In the genomic region with DNA sequence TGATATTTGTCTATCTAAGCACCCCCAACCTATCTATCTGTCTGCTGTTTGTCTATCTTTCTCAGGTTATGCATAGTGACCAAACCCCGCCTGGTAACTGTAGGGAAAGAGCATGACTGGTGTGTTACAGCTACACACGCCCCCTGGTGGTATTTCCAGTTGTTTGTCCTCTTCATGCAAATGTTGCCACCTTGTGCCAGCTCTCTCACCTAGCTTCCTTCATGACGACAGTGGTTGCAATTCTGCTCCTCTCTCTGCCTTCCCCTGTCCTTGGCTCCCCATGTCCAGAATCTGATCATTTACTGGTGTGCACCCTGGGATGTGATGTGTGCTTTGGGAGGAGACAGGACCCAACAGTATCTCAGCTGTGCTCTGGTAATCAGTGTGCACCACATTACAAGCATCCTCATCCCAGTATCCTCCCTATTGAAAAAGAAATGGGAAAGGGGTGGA, we compare ENCODE assay signal across 8 cellular contexts. TPM values are rescaled to one million over a fixed set of nuclear protein-coding genes. Genes with fewer than 3 reads are reported as not detected.
DNase-seq lines count a peak whose midpoint lies in the region; ATAC-seq, FAIRE-seq and TF ChIP-seq lines count a peak whose summit lies in the region.

No MANE protein-coding gene starts in this region.

- no peak overlapping the region for H3K9ac ChIP-seq in H1 (replicated peaks in 1 of 4; ENCODE audit: extremely low read depth in 1 of 4, low read depth in 3 of 4, low read length in 3 of 4)

- FAIRE-seq in H1 (lab: Jason Lieb, UNC): peak; percentile 81

- H3K27ac ChIP-seq in H1 (ENCODE audit: low read depth, low read length): no peak overlapping the region

- H3K23ac ChIP-seq in H1 (ENCODE audit: insufficient read length): no peak overlapping the region

- H3K4me1 ChIP-seq in BE2C (peaks cover 7% of the 10 kb centered on the region), H1 (replicated peaks in 1 of 4; ENCODE audit: control insufficient read depth in 3 of 4, insufficient read depth in 4 of 4, low read length in 3 of 4) (peaks cover 0 to 3% (median 0%) of the 10 kb centered on the region in 4 experiments; a peak in 4 of 7 replicates)

- no peak overlapping the region for H2BK12ac ChIP-seq in H1 (ENCODE audit: low read depth, low read length)

- no peak overlapping the region for H2AFZ ChIP-seq in H1 (ENCODE audit: low read length)

- no peak overlapping the region for H3K4me3 Mint-ChIP-seq in nephron

- CTCF ChIA-PET in H1 (lab: Charles Lee; ENCODE audit: partially characterized antibody): interaction anchor here (0.6 to 42.0 kb wide), 31 partner anchors 3 to 1941 kb away, joined by 3 to 1070 read pairs (median 4); a partner anchor contains a TSS

- no peak overlapping the region for H4K91ac ChIP-seq in H1 (replicated peaks; ENCODE audit: insufficient read length, low read length)

- no peak overlapping the region for H3K18ac ChIP-seq in H1 (ENCODE audit: extremely low read depth, low read length)

- no peaks in the 10 kb centered on the region for H3K79me1 ChIP-seq in H1 (ENCODE audit: low read depth, low read length)

- H3K56ac ChIP-seq in H1 (replicated peaks; ENCODE audit: insufficient read length, low read depth, low read length): no peak overlapping the region

- no peak overlapping the region for H2BK5ac ChIP-seq in H1 (ENCODE audit: low read depth, low read length)

- H3K23me2 ChIP-seq in H1 (ENCODE audit: low read depth, low read length): no peaks in the 10 kb centered on the region

- TF ChIP-seq RAD21 in H1 (IDR thresholded peaks at IDR 0.05 in 1 of 2, conservative IDR thresholded peaks at IDR 0.05 in 1 of 2; ENCODE audit: low read depth in 2 of 2, low read length in 2 of 2): peak; percentile 73 to 84

- POLR2A ChIA-PET in H1 (lab: Charles Lee; ENCODE audit: partially characterized antibody): interaction anchor here (0.7 to 2.2 kb wide), 7 partner anchors 9 to 34 kb away, joined by 3 to 8 read pairs (median 3); a partner anchor contains a TSS

- no peaks in the 10 kb centered on the region for H3K9me3 Mint-ChIP-seq in nephron

- H2BK15ac ChIP-seq in H1 (ENCODE audit: low read length): no peak overlapping the region

- H3K79me2 ChIP-seq in H1 (ENCODE audit: control insufficient read depth in 1 of 2, insufficient read depth in 2 of 2, low read length in 2 of 2): no peaks in the 10 kb centered on the region

- TF ChIP-seq CTCF in BE2C (IDR thresholded peaks at IDR 0.05; ENCODE audit: low read depth, low read length) (peak; percentile 84), H1 (IDR thresholded peaks at IDR 0.05; ENCODE audit: control extremely low read depth in 1 of 3, insufficient read depth in 1 of 3, low read depth in 1 of 3, low read length in 3 of 3) (peak; percentile 71 to 98 (median 98)), nephron (IDR thresholded peaks at IDR 0.05; ENCODE audit: unreplicated experiment in 3 of 3) (peak; percentile 30 to 37 (median 30))

- H3K36me3 ChIP-seq in BE2C (no peaks in the 10 kb centered on the region), H1 (ENCODE audit: control insufficient read depth in 2 of 4, insufficient read depth in 4 of 4, low read length in 3 of 4) (no peaks in the 10 kb centered on the region)

- no peak overlapping the region for H3K4me3 ChIP-seq in BE2C (ENCODE audit: low read depth, low read length)
- no peak overlapping the region for H3K4me3 ChIP-seq in H1 (ENCODE audit: extremely low read depth in 1 of 4, insufficient read depth in 2 of 4, low read depth in 3 of 4, low read length in 4 of 4)

- no peak overlapping the region for H4K5ac ChIP-seq in H1 (ENCODE audit: insufficient read length, low read depth, low read length)

- H3K4me2 ChIP-seq in H1 (ENCODE audit: insufficient read depth in 1 of 2, low read depth in 2 of 2, low read length in 2 of 2): no peak overlapping the region

- H2BK120ac ChIP-seq in H1 (replicated peaks; ENCODE audit: low read depth, low read length): no peak overlapping the region

- peaks cover 47% of the 10 kb centered on the region for H3K4me1 Mint-ChIP-seq in nephron

- no peak overlapping the region for H2BK20ac ChIP-seq in H1 (ENCODE audit: low read length)

- peaks cover 8% of the 10 kb centered on the region for H3K27me3 Mint-ChIP-seq in nephron (ENCODE audit: low read depth)

- H3K9me3 ChIP-seq in BE2C (no peaks in the 10 kb centered on the region), H1 (ENCODE audit: insufficient read depth in 2 of 2, low read depth in 1 of 2, low read length in 1 of 2) (no peaks in the 10 kb centered on the region)

- H2AK5ac ChIP-seq in H1 (ENCODE audit: low read depth, low read length): no peak overlapping the region

- 23% methylated on average over 3 of the region's 3 CpGs; no CpG with 5 or more reads in 1 of the 2 experiments for WGBS in H1 (ENCODE audit: extremely low coverage in 1 of 2, insufficient coverage in 1 of 2, insufficient read length in 1 of 2, insufficient replicate concordance in 2 of 2, low coverage in 1 of 2, low lambda C conversion rate in 2 of 2, missing lambda C conversion rate in 1 of 2), 2 experiments

- H4K8ac ChIP-seq in H1 (ENCODE audit: extremely low read depth, insufficient read depth, low read length): no peak overlapping the region

- peak in 1 of 2 experiments; percentile 45; a peak in 1 of 3 replicates for TF ChIP-seq EP300 in H1 (IDR thresholded peaks at IDR 0.05; ENCODE audit: borderline replicate concordance in 1 of 2, low read depth in 2 of 2, low read length in 2 of 2)

- H3K36me3 Mint-ChIP-seq in nephron (ENCODE audit: low read depth): no peaks in the 10 kb centered on the region

- no peak overlapping the region for H3K14ac ChIP-seq in H1 (ENCODE audit: insufficient read length)

- ATAC-seq in GM21717 (IDR thresholded peaks at IDR 0.05; ENCODE audit: unreplicated experiment): peak; percentile 48

- H3K27ac Mint-ChIP-seq in nephron: no peak overlapping the region

- DNase-seq in BE2C: peak; percentile 84
- DNase-seq in NCI-H226: peak; percentile 58
- DNase-seq in activated CD4-positive, alpha-beta T cell treated with anti-CD3 and anti-CD28 coated beads for 1 hour: peak; percentile 28
- peak in 1 of 2 experiments; percentile 70 for DNase-seq in H1 (ENCODE audit: low read depth in 1 of 2, low spot score in 2 of 2)
- peak; percentile 60 for DNase-seq in ureter (ENCODE audit: low spot score)
- DNase-seq in OCI-M2 (lab: John Stamatoyannopoulos, UW; ENCODE audit: unreplicated experiment): no peak

- no peak for TF ChIP-seq POLR2A in H1 (IDR thresholded peaks at IDR 0.05; ENCODE audit: control extremely low read depth in 1 of 2, low read depth in 2 of 2, low read length in 2 of 2)

- no peaks in the 10 kb centered on the region for H4K20me1 ChIP-seq in H1 (replicated peaks in 1 of 2; ENCODE audit: control insufficient read depth in 1 of 2, insufficient read depth in 2 of 2, low read length in 2 of 2)

- H3K27me3 ChIP-seq in BE2C: no peaks in the 10 kb centered on the region
- H3K27me3 ChIP-seq in H1 (replicated peaks in 1 of 4; ENCODE audit: control insufficient read depth in 3 of 4, extremely low read depth in 1 of 4, insufficient read depth in 3 of 4, low read length in 3 of 4): no peaks in the 10 kb centered on the region; a peak in 1 of 7 replicates

- no peak overlapping the region for H3K4ac ChIP-seq in H1 (replicated peaks; ENCODE audit: insufficient read length, low read depth, low read length)

TF ChIP-seq in H1, 55 proteins besides CTCF, POLR2A, EP300 and RAD21 (continues in another document):
- no peak for TF ChIP-seq SIRT6 (IDR thresholded peaks at IDR 0.05; ENCODE audit: low read length)
- TF ChIP-seq, protein P1, sequence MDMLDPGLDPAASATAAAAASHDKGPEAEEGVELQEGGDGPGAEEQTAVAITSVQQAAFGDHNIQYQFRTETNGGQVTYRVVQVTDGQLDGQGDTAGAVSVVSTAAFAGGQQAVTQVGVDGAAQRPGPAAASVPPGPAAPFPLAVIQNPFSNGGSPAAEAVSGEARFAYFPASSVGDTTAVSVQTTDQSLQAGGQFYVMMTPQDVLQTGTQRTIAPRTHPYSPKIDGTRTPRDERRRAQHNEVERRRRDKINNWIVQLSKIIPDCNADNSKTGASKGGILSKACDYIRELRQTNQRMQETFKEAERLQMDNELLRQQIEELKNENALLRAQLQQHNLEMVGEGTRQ (IDR thresholded peaks at IDR 0.05; ENCODE audit: low read length): no peak
- TF ChIP-seq BCL11A (IDR thresholded peaks at IDR 0.05; ENCODE audit: low read depth in 2 of 2, low read length in 2 of 2): no peak
- TF ChIP-seq, protein P2, sequence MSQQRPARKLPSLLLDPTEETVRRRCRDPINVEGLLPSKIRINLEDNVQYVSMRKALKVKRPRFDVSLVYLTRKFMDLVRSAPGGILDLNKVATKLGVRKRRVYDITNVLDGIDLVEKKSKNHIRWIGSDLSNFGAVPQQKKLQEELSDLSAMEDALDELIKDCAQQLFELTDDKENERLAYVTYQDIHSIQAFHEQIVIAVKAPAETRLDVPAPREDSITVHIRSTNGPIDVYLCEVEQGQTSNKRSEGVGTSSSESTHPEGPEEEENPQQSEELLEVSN (IDR thresholded peaks at IDR 0.05): 0 out of 2 replicates have a peak, but pooled peaks have one; percentile 10
- no peak for TF ChIP-seq RBBP5 (IDR thresholded peaks at IDR 0.05; ENCODE audit: borderline replicate concordance, low read depth, low read length)
- no peak for TF ChIP-seq SRF (IDR thresholded peaks at IDR 0.05; ENCODE audit: low read depth, low read length)

RNA-seq across cellular contexts. Expression of a gene that starts 8.1 kb away (rescaled TPM):
- polyA plus RNA-seq in BE2C (2012; ENCODE audit: insufficient read depth, insufficient read length, low read depth): 3.4 TPM
- total RNA-seq in H1 (2021; fragmentation: NEBNext Ultra II Directional; extraction: Animal tissue kit (Norgen Biotek cat#: 25700)): 10.9 and 11.5 TPM in 2 replicates
- polyA plus RNA-seq in H1 (2011; rRNA removed): 4.2 and 5.7 TPM in 2 replicates
- polyA plus RNA-seq in H1 (2011; cell fraction: cytosol; rRNA removed): 5.8 TPM
- polyA plus RNA-seq in H1 (2011; cell fraction: nucleus; rRNA removed): 7.1 TPM
- polyA plus RNA-seq in H1 (2012, experiment 1 of 2): 9.7 to 13.7 TPM (median 10.9 TPM) in 4 replicates
- polyA plus RNA-seq in H1 (2012, experiment 2 of 2): 6.0 TPM
- 2.7 TPM for polyA plus RNA-seq in H1 (2013, experiment 1 of 2)
- 2.4 TPM for polyA plus RNA-seq in H1 (2013, experiment 2 of 2)
- polyA minus RNA-seq in H1 (2011; rRNA and poly(A)+ RNA removed): 9.7 and 10.6 TPM in 2 replicates
- polyA minus RNA-seq in H1 (2011; cell fraction: cytosol; rRNA and poly(A)+ RNA removed): 3.5 TPM
- 15.2 TPM for polyA minus RNA-seq in H1 (2011; cell fraction: nucleus; rRNA and poly(A)+ RNA removed)
- total RNA-seq in ureter: 5.7 TPM

RNA-seq across cellular contexts. Expression of a gene that starts 8.4 kb away (rescaled TPM):
- polyA plus RNA-seq in BE2C (2012; ENCODE audit: insufficient read depth, insufficient read length, low read depth): 23.7 TPM
- total RNA-seq in H1 (2021; fragmentation: NEBNext Ultra II Directional; extraction: Animal tissue kit (Norgen Biotek cat#: 25700)): 24.7 and 25.4 TPM in 2 replicates
- polyA plus RNA-seq in H1 (2011; rRNA removed): 5.4 and 7.5 TPM in 2 replicates
- polyA plus RNA-seq in H1 (2011; cell fraction: cytosol; rRNA removed): 9.9 TPM
- polyA plus RNA-seq in H1 (2011; cell fraction: nucleus; rRNA removed): 5.2 TPM
- polyA plus RNA-seq in H1 (2012, experiment 1 of 2): 11.0 to 15.2 TPM (median 12.3 TPM) in 4 replicates
- 2.0 TPM for polyA plus RNA-seq in H1 (2012, experiment 2 of 2)
- 14.9 TPM for polyA plus RNA-seq in H1 (2013, experiment 1 of 2)
- polyA plus RNA-seq in H1 (2013, experiment 2 of 2): 14.6 TPM
- 12.3 and 17.1 TPM in 2 replicates for polyA minus RNA-seq in H1 (2011; rRNA and poly(A)+ RNA removed)
- polyA minus RNA-seq in H1 (2011; cell fraction: cytosol; rRNA and poly(A)+ RNA removed): 13.5 TPM
- polyA minus RNA-seq in H1 (2011; cell fraction: nucleus; rRNA and poly(A)+ RNA removed): 16.8 TPM
- total RNA-seq in ureter: 18.4 TPM

Comparison
In these comparisons a context has a peak if more than half of its experiments do, and no peak if none do; other contexts are left out.
1. CTCF ChIP-seq: peak in every context shown above with its lines; median percentile 98 in H1; 84 in BE2C; 30 in nephron.